In the genomic region with DNA sequence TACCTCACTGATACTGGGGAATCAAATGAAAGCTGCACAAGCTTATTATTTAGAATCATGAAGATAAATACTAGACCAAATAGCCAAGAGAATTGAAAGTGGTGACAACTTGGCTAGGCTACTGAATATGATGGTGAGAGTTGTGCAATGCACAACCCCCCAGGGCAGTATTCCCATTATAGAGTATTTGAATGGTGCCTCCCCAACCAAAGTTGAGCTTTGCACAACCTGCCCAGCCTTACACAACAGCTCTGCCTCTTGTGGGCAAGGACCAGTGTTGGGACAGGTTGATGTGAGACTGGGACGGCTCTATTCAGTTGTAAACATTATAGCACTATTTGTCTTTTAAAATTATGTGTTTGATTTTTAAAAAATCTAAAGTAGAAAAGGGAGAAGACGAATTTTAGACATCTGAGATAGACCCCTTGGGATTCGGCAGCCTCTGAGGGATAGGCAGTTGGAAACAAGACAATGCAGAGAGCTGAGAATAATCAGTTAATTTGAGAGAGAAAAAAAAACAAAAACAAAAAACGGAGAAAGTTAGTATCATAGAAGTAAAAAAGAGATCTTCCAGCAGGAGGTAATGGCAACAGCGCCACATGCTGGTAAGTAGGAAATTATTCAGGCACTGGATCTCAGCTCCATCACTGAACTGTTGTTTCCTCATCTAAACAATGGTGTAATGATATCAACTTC, we compare ENCODE assay signal across 8 cellular contexts.
DNase-seq lines count a peak whose midpoint lies in the region; ATAC-seq and TF ChIP-seq lines count a peak whose summit lies in the region.

No MANE protein-coding gene starts in this region.

- no peak overlapping the region for H3K4me3 ChIP-seq in H7 (ENCODE audit: insufficient read depth, low read depth, low read length)

- no peaks in the 10 kb centered on the region for H3K4me1 Mint-ChIP-seq in neural crest cell

- peak; percentile 93 for TF ChIP-seq CTCF in neural crest cell (conservative IDR thresholded peaks at IDR 0.05)

- H3K36me3 Mint-ChIP-seq in neural crest cell (ENCODE audit: low read depth), result no peaks in the 10 kb centered on the region

- no peaks in the 10 kb centered on the region for H3K9me3 Mint-ChIP-seq in neural crest cell

- H3K27ac Mint-ChIP-seq in neural crest cell (ENCODE audit: unreplicated experiment), result no peak overlapping the region

- no peak overlapping the region for H3K4me3 Mint-ChIP-seq in neural crest cell

- peaks cover 2% of the 10 kb centered on the region; the same call in 1 of the 2 replicates for H3K27me3 ChIP-seq in H7 (ENCODE audit: control insufficient read depth, insufficient read depth, low read length)

- peaks cover 90% of the 10 kb centered on the region for H3K27me3 Mint-ChIP-seq in neural crest cell (ENCODE audit: low read depth)

- DNase-seq in CD1c-positive myeloid dendritic cell (ENCODE audit: extremely low spot score), result peak; percentile 76
- peak; percentile 55 for DNase-seq in H7
- peak; percentile 34 for DNase-seq in NCI-H526 treated with DMSO at 0.1 percent for 48 hours (lab: John Stamatoyannopoulos, UW)
- peak; percentile 24 to 35 for DNase-seq in activated CD4-positive, alpha-beta T cell treated with anti-CD3 and anti-CD28 coated beads, Interleukin-2, amount 50 U/mL, for 48 hours
- DNase-seq in fibroblast of gingiva (ENCODE audit: low read depth), result peak; percentile 42
- DNase-seq in neural crest cell (ENCODE audit: low read depth, low spot score), result peak; percentile 16
- no peak for DNase-seq in NCI-H1048 (lab: John Stamatoyannopoulos, UW)

- no peak for ATAC-seq in GM18502 (IDR thresholded peaks at IDR 0.05; ENCODE audit: poor library complexity, unreplicated experiment)

- H3K36me3 ChIP-seq in H7 (replicated peaks; ENCODE audit: control insufficient read depth, insufficient read depth, low read length), result no peaks in the 10 kb centered on the region
